In the genomic region with DNA sequence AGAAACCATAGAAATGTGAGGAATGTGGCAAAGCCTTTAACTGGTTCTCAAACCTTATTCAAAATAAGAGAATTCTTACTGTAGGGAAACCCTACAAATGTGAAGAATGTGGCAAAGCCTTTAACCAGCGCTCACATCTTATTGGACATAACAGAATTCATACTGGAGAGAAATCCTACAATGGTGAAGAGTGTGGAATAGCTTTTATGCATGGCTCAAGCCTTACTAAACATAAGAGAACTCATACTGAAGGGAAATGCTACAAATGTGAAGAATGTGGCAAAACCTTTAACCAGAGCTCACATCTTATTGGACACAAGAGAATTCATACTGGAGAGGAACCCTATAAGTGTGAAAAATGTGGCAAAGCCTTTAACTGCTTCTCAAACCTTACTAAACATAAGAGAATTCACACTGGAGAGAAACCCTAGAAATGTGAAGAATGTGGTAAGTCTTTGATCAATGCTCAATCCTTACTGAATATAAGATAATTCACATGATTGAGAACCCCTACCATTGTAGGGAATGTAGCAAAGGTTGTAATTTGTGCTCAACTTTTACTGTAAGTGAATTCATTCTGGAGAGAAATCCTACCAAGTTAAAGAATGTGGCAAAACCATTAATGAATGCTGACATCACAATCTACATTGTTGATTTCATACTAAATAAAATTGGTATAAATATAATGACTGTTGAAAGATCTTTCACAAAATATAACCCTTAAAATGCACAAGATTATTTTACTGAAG, we compare ENCODE assay signal across 19 cellular contexts.
DNase-seq lines count a peak whose midpoint lies in the region; ATAC-seq, FAIRE-seq and TF ChIP-seq lines count a peak whose summit lies in the region.
"Had no signal": no experiment of that assay in that cellular context is flagged by ENCODE, and none has a peak within 500 bp of the region (broad histone marks: within the 10 kb centered on the region; RNA-seq: fewer than 3 reads in every experiment).

No MANE protein-coding gene starts in this region.

- no peaks in the 10 kb centered on the region for H3K4me1 Mint-ChIP-seq in type B pancreatic cell (ENCODE audit: unreplicated experiment)
- H3K4me1 Mint-ChIP-seq: B cell; CD4-positive, CD25-positive, alpha-beta regulatory T cell; GM23338 had no signal

- H2BK120ac ChIP-seq in H1 (replicated peaks; ENCODE audit: low read depth, low read length), result no peak overlapping the region

- H2BK5ac ChIP-seq in H1 (ENCODE audit: low read depth, low read length), result no peak overlapping the region

- no peaks in the 10 kb centered on the region for H4K20me1 ChIP-seq in HCT116 (ENCODE audit: insufficient read depth)
- no peaks in the 10 kb centered on the region for H4K20me1 ChIP-seq in H1 (replicated peaks in 1 of 2; ENCODE audit: control insufficient read depth in 1 of 2, insufficient read depth in 2 of 2, low read length in 2 of 2)
- H4K20me1 ChIP-seq: BLaER1 had no signal

- WGBS in H1 (ENCODE audit: extremely low coverage in 1 of 2, insufficient coverage in 1 of 2, insufficient read length in 1 of 2, insufficient replicate concordance in 2 of 2, low coverage in 1 of 2, low lambda C conversion rate in 2 of 2, missing lambda C conversion rate in 1 of 2), 2 experiments, result 50% methylated on average over 1 of the region's 1 CpG; no CpG with 5 or more reads in 1 of the 2 experiments

- no peak for FAIRE-seq in H1 (lab: Jason Lieb, UNC)
- FAIRE-seq: G401.6, GM19239, H54 had no signal

- H3K23me2 ChIP-seq in H1 (ENCODE audit: low read depth, low read length), result no peaks in the 10 kb centered on the region

- H3K9me3 Mint-ChIP-seq in type B pancreatic cell, result peaks cover 21% of the 10 kb centered on the region

- no peak overlapping the region for H2AFZ ChIP-seq in HCT116 (ENCODE audit: low read depth, low read length, poor library complexity, severe bottlenecking)
- no peak overlapping the region for H2AFZ ChIP-seq in H1 (ENCODE audit: low read length)
- H2AFZ ChIP-seq: GM23338 had no signal

- no peak overlapping the region for H4K5ac ChIP-seq in H1 (ENCODE audit: insufficient read length, low read depth, low read length)

- H3K56ac ChIP-seq in H1 (replicated peaks; ENCODE audit: insufficient read length, low read depth, low read length), result no peak overlapping the region

- H3K4me1 ChIP-seq in HCT116 (ENCODE audit: control insufficient read depth in 1 of 2, insufficient read depth in 2 of 2, low read length in 2 of 2) (no peaks in the 10 kb centered on the region), H1 (replicated peaks in 1 of 4; ENCODE audit: control insufficient read depth in 3 of 4, insufficient read depth in 4 of 4, low read length in 3 of 4) (no peaks in the 10 kb centered on the region)
- H3K4me1 ChIP-seq: BLaER1, Caco-2, HAP-1 had no signal

- H3K4me2 ChIP-seq in HCT116 (ENCODE audit: low read length) (no peak overlapping the region), H1 (ENCODE audit: insufficient read depth in 1 of 2, low read depth in 2 of 2, low read length in 2 of 2) (no peak overlapping the region)
- H3K4me2 ChIP-seq: BLaER1, GM23338 had no signal

- H3K79me1 ChIP-seq in H1 (ENCODE audit: low read depth, low read length), result no peaks in the 10 kb centered on the region

- no peaks in the 10 kb centered on the region for H3K27me3 Mint-ChIP-seq in type B pancreatic cell
- H3K27me3 Mint-ChIP-seq: B cell; CD4-positive, CD25-positive, alpha-beta regulatory T cell had no signal

- POLR2A ChIA-PET in HCT116 (lab: Charles Lee), result no interaction called here
- POLR2A ChIA-PET in H1 (lab: Charles Lee; ENCODE audit: partially characterized antibody), result no interaction called here

- H4K8ac ChIP-seq in H1 (ENCODE audit: extremely low read depth, insufficient read depth, low read length), result no peak overlapping the region

- H2BK20ac ChIP-seq in H1 (ENCODE audit: low read length), result no peak overlapping the region

- H3K4me3 ChIP-seq in HCT116 (replicated peaks in 1 of 2; ENCODE audit: low read depth in 1 of 2, low read length in 2 of 2), result no peak overlapping the region
- H3K4me3 ChIP-seq in H1 (ENCODE audit: extremely low read depth in 1 of 4, insufficient read depth in 2 of 4, low read depth in 3 of 4, low read length in 4 of 4), result no peak overlapping the region
- H3K4me3 ChIP-seq: BLaER1, GM23338, HAP-1 had no signal

- DNase-seq in HCT116 (ENCODE audit: low read depth, low spot score) (no peak), HT-29 (ENCODE audit: low spot score) (peak; percentile 1), H1 (ENCODE audit: low read depth in 1 of 2, low spot score in 2 of 2) (no peak), type B pancreatic cell (ENCODE audit: extremely low spot score, unreplicated experiment) (no peak), HuH-7.5 (ENCODE audit: low spot score) (no peak)
- DNase-seq: Caco-2; CD4-positive, CD25-positive, alpha-beta regulatory T cell; CD8-positive, alpha-beta T cell; DMS153; DND-41 had no signal

- no peak overlapping the region for H2BK15ac ChIP-seq in H1 (ENCODE audit: low read length)

- H3K79me2 ChIP-seq in HCT116 (ENCODE audit: insufficient read depth, low read length) (no peaks in the 10 kb centered on the region), H1 (ENCODE audit: control insufficient read depth in 1 of 2, insufficient read depth in 2 of 2, low read length in 2 of 2) (no peaks in the 10 kb centered on the region)

- peaks cover 3 to 25% of the 10 kb centered on the region in 2 experiments; a peak in 1 of 4 replicates for H3K9me3 ChIP-seq in HCT116 (ENCODE audit: control insufficient read depth in 1 of 2, insufficient read depth in 1 of 2, low read depth in 1 of 2, low read length in 2 of 2)
- H3K9me3 ChIP-seq in H1 (ENCODE audit: insufficient read depth in 2 of 2, low read depth in 1 of 2, low read length in 1 of 2), result peaks cover 52 to 64% of the 10 kb centered on the region in 2 experiments

- CTCF ChIA-PET in HCT116 (lab: Charles Lee), result no interaction called here
- CTCF ChIA-PET in H1 (lab: Charles Lee; ENCODE audit: partially characterized antibody), result no interaction called here

- no peak overlapping the region for H2BK12ac ChIP-seq in H1 (ENCODE audit: low read depth, low read length)

- intact Hi-C loops in HCT116 (cut with micrococcal nuclease), result no loop called here

- no peak overlapping the region for H3K4me3 Mint-ChIP-seq in type B pancreatic cell
- H3K4me3 Mint-ChIP-seq: B cell; CD4-positive, CD25-positive, alpha-beta regulatory T cell; CD8-positive, alpha-beta T cell; GM23338 had no signal

- H3K9ac ChIP-seq in HCT116 (ENCODE audit: low read length) (no peak overlapping the region), H1 (replicated peaks in 1 of 4; ENCODE audit: extremely low read depth in 1 of 4, low read depth in 3 of 4, low read length in 3 of 4) (no peak overlapping the region)
- H3K9ac ChIP-seq: BLaER1 had no signal

- no peak overlapping the region for H3K14ac ChIP-seq in H1 (ENCODE audit: insufficient read length)

- ATAC-seq in HCT116, result no peak
- no peak for ATAC-seq in GM19324 (IDR thresholded peaks at IDR 0.05; ENCODE audit: low FRiP score, unreplicated experiment)
- ATAC-seq: CD8-positive, alpha-beta T cell; GM23338 had no signal

- no peak overlapping the region for H2AK5ac ChIP-seq in H1 (ENCODE audit: low read depth, low read length)

- RAD21 ChIA-PET in HCT116 (lab: Charles Lee; ENCODE audit: low non-redundant PET in 1 of 2, low total read pairs in 2 of 2, uncharacterized antibody in 2 of 2, unreplicated experiment in 2 of 2), result no interaction called here

- H3K27ac Mint-ChIP-seq in type B pancreatic cell, result no peak overlapping the region
- H3K27ac Mint-ChIP-seq: B cell; CD4-positive, CD25-positive, alpha-beta regulatory T cell; CD8-positive, alpha-beta T cell; GM23338 had no signal

- no peak for TF ChIP-seq CTCF in HCT116 (IDR thresholded peaks at IDR 0.05 in 2 of 3, conservative IDR thresholded peaks at IDR 0.05 in 1 of 3; ENCODE audit: borderline replicate concordance in 1 of 3, insufficient read depth in 1 of 3, low read depth in 2 of 3, low read length in 2 of 3)
- TF ChIP-seq CTCF in H1 (IDR thresholded peaks at IDR 0.05; ENCODE audit: control extremely low read depth in 1 of 3, insufficient read depth in 1 of 3, low read depth in 1 of 3, low read length in 3 of 3), result no peak
- TF ChIP-seq CTCF in type B pancreatic cell (conservative IDR thresholded peaks at IDR 0.05), result no peak

- H3K27ac ChIP-seq in HCT116 (ENCODE audit: low read depth, low read length), result no peak overlapping the region
- H3K27ac ChIP-seq in H1 (ENCODE audit: low read depth, low read length), result no peak overlapping the region
- H3K27ac ChIP-seq: BLaER1, C4-2B had no signal

- no TSS peak for BruUV-seq in HCT116 (replicated peaks; lab: Mats Ljungman, UMichigan)

- no peaks in the 10 kb centered on the region for H3K36me3 ChIP-seq in HCT116 (ENCODE audit: control insufficient read depth in 1 of 2, insufficient read depth in 2 of 2, low read length in 2 of 2)
- H3K36me3 ChIP-seq in H1 (ENCODE audit: control insufficient read depth in 2 of 4, insufficient read depth in 4 of 4, low read length in 3 of 4), result no peaks in the 10 kb centered on the region
- H3K36me3 ChIP-seq: BLaER1, HAP-1 had no signal

- H3K36me3 Mint-ChIP-seq in type B pancreatic cell, result no peaks in the 10 kb centered on the region
- H3K36me3 Mint-ChIP-seq: CD4-positive, CD25-positive, alpha-beta regulatory T cell had no signal

- no peak for TF ChIP-seq RAD21 in HCT116 (IDR thresholded peaks at IDR 0.05; ENCODE audit: low read depth)
- TF ChIP-seq RAD21 in H1 (IDR thresholded peaks at IDR 0.05 in 1 of 2, conservative IDR thresholded peaks at IDR 0.05 in 1 of 2; ENCODE audit: low read depth in 2 of 2, low read length in 2 of 2), result no peak

- H3K9me2 ChIP-seq in HCT116 (ENCODE audit: insufficient read depth), result no peaks in the 10 kb centered on the region

- no peak for TF ChIP-seq POLR2A in HCT116 (IDR thresholded peaks at IDR 0.05; ENCODE audit: borderline replicate concordance, extremely low read depth, insufficient read depth, insufficient read length)
- no peak for TF ChIP-seq POLR2A in H1 (IDR thresholded peaks at IDR 0.05; ENCODE audit: control extremely low read depth in 1 of 2, low read depth in 2 of 2, low read length in 2 of 2)

- H3K27me3 ChIP-seq in HCT116 (ENCODE audit: insufficient read depth, low read length) (no peaks in the 10 kb centered on the region), H1 (replicated peaks in 1 of 4; ENCODE audit: control insufficient read depth in 3 of 4, extremely low read depth in 1 of 4, insufficient read depth in 3 of 4, low read length in 3 of 4) (no peaks in the 10 kb centered on the region)
- H3K27me3 ChIP-seq: BLaER1 had no signal

- TF ChIP-seq EP300 in H1 (IDR thresholded peaks at IDR 0.05; ENCODE audit: borderline replicate concordance in 1 of 2, low read depth in 2 of 2, low read length in 2 of 2), result no peak

- no peak overlapping the region for H3K18ac ChIP-seq in H1 (ENCODE audit: extremely low read depth, low read length)

- no peak overlapping the region for H3K23ac ChIP-seq in H1 (ENCODE audit: insufficient read length)

- H4K91ac ChIP-seq in H1 (replicated peaks; ENCODE audit: insufficient read length, low read length), result no peak overlapping the region

- H3K4ac ChIP-seq in H1 (replicated peaks; ENCODE audit: insufficient read length, low read depth, low read length), result no peak overlapping the region

TF ChIP-seq in HCT116, 20 proteins besides CTCF, POLR2A, EP300 and RAD21 (continues in another document):
- TF ChIP-seq ZNF274 (IDR thresholded peaks at IDR 0.05; ENCODE audit: low read depth, low read length), result peak; percentile 86

TF ChIP-seq in H1, 55 proteins besides CTCF, POLR2A, EP300 and RAD21 (continues in another document):
- TF ChIP-seq ZNF274 (IDR thresholded peaks at IDR 0.05; ENCODE audit: borderline replicate concordance, extremely low read depth, low read length), result peak; percentile 97
